2 cellular contexts compared by ENCODE assay signal in the genomic region with DNA sequence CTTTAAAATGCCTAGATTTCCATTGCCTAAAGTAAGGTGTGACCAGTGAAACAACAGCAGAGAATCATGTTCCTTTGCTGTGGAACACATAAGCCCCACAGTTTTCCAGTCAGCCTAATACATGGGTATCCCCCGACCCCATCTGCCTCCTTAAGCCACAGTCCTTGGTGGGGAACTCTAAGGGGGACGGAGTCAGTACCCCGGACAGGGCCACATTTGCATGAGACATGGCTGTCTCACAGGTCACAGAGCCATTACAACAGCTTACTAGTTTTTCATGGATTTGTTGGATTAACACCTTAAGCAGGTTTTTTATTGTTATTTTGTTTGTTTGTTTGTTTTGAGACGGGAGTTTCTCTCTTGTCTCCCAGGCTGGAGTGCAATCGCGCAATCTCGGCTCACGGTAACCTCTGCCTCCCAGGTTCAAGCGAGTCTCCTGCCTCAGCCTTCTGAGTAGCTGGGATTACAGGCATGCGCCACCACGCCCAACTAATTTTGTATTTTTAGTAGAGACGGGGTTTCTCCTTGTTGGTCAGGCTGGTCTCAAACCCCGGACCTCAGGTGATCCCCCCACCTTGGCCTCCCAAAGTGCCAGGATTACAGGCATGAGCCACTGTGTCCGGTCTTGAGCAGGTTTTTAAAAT.
TF ChIP-seq lines count a peak whose summit lies in the region.

No MANE protein-coding gene starts in this region.

TF ChIP-seq in GM23338, 12 proteins besides CTCF, POLR2A, EP300 and RAD21:
- TF ChIP-seq, protein P1, sequence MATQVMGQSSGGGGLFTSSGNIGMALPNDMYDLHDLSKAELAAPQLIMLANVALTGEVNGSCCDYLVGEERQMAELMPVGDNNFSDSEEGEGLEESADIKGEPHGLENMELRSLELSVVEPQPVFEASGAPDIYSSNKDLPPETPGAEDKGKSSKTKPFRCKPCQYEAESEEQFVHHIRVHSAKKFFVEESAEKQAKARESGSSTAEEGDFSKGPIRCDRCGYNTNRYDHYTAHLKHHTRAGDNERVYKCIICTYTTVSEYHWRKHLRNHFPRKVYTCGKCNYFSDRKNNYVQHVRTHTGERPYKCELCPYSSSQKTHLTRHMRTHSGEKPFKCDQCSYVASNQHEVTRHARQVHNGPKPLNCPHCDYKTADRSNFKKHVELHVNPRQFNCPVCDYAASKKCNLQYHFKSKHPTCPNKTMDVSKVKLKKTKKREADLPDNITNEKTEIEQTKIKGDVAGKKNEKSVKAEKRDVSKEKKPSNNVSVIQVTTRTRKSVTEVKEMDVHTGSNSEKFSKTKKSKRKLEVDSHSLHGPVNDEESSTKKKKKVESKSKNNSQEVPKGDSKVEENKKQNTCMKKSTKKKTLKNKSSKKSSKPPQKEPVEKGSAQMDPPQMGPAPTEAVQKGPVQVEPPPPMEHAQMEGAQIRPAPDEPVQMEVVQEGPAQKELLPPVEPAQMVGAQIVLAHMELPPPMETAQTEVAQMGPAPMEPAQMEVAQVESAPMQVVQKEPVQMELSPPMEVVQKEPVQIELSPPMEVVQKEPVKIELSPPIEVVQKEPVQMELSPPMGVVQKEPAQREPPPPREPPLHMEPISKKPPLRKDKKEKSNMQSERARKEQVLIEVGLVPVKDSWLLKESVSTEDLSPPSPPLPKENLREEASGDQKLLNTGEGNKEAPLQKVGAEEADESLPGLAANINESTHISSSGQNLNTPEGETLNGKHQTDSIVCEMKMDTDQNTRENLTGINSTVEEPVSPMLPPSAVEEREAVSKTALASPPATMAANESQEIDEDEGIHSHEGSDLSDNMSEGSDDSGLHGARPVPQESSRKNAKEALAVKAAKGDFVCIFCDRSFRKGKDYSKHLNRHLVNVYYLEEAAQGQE (IDR thresholded peaks at IDR 0.05; ENCODE audit: unreplicated experiment) = peak; percentile 82

TF ChIP-seq in PFSK-1, 5 proteins besides CTCF, POLR2A, EP300 and RAD21:
- TF ChIP-seq, protein P1 (IDR thresholded peaks at IDR 0.05; ENCODE audit: insufficient read depth in 1 of 2, low read depth in 2 of 2, low read length in 2 of 2) = peak; percentile 75 to 93
